ENCODE assay signal across 28 cellular contexts in the genomic region with DNA sequence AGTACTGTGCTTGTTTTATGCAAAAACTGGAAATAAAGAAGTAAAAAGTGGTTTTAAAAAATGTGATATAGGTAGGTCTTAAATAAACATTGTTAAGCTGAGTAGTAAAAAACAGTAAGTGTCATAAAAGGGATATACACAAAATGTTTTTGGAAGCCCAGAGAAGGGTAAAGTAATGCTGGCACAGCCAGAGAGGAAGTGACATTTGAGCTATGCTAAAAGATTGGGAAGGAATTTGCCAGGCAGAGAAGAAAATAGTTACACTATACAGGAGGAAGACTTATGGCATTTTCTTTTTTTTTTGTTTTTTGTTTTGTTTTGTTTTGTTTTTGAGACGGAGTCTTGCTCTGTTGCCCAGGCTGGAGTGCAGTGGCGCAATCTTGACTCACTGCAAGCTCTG.
"Had no signal": no experiment of that assay in that cellular context is flagged by ENCODE, and none has a peak within 500 bp of the region (broad histone marks: within the 10 kb centered on the region; RNA-seq: fewer than 3 reads in every experiment).

No MANE protein-coding gene starts in this region.

- H3K9me3 ChIP-seq: colonic mucosa, left ventricle myocardium inferior, lower lobe of right lung, pancreas, tibial artery, upper lobe of right lung, vagina had no signal

- H3K27me3 Mint-ChIP-seq: progenitor cell of endocrine pancreas had no signal

- H2AFZ ChIP-seq: hepatocyte, neural progenitor cell had no signal

- DNase-seq: colonic mucosa; dorsolateral prefrontal cortex; effector memory CD4-positive, alpha-beta T cell; foreskin melanocyte; head of caudate nucleus; left cardiac atrium; left ventricle myocardium inferior; lower lobe of right lung; midbrain; nucleus accumbens; pancreas; right cardiac atrium; stimulated activated CD4-positive, alpha-beta T cell treated with anti-CD3 and anti-CD28 coated beads, Interleukin-4, amount 100 ng/mL, for 1 hour; stimulated activated CD8-positive, alpha-beta memory T cell treated with anti-CD3 and anti-CD28 coated beads, Interleukin-4, amount 100 ng/mL, for 48 hours; stimulated activated naive CD8-positive, alpha-beta T cell treated with anti-CD3 and anti-CD28 coated beads, Interleukin-15, Interleukin-2, amounts not matched to agents 100 U/mL and 50 U/mL, for 24 hours; tibial artery; upper lobe of right lung had no signal

- H3K27me3 ChIP-seq: colonic mucosa, dorsolateral prefrontal cortex, hepatocyte, neural progenitor cell, pancreas, upper lobe of right lung, vagina had no signal

- H3K36me3 Mint-ChIP-seq: memory B cell; natural killer cell treated with Interleukin-12 subunit alpha and Interleukin-12 subunit beta and Interleukin-15 and Interleukin-18, amount 100 ng/mL, for 72 hours; neural progenitor cell; stimulated activated effector memory CD8-positive, alpha-beta T cell treated with anti-CD3 and anti-CD28 coated beads, Interleukin-12 subunit alpha, Interleukin-12 subunit beta, amount 100 ng/mL, for 72 hours had no signal

- H3K4me2 ChIP-seq: hepatocyte, neural progenitor cell, smooth muscle cell had no signal

- H3K9ac ChIP-seq: neural progenitor cell had no signal

- H3K79me2 ChIP-seq: hepatocyte had no signal

- ATAC-seq: esophagus mucosa; left cardiac atrium; lower lobe of right lung; natural killer cell treated with Interleukin-12 subunit alpha and Interleukin-12 subunit beta and Interleukin-15 and Interleukin-18, amount 100 ng/mL, for 72 hours; pancreas; right cardiac atrium; stimulated activated effector memory CD8-positive, alpha-beta T cell treated with anti-CD3 and anti-CD28 coated beads, Interleukin-12 subunit alpha, Interleukin-12 subunit beta, amount 100 ng/mL, for 72 hours; stimulated activated naive CD8-positive, alpha-beta T cell treated with anti-CD3 and anti-CD28 coated beads, Interleukin-15, Interleukin-2, amounts not matched to agents 100 U/mL and 50 U/mL, for 24 hours; upper lobe of right lung had no signal

- H3K4me1 ChIP-seq: colonic mucosa, left ventricle myocardium inferior, lower lobe of right lung, neural progenitor cell, pancreas, tibial artery, upper lobe of right lung, vagina had no signal

- H3K4me3 Mint-ChIP-seq: memory B cell; natural killer cell treated with Interleukin-12 subunit alpha and Interleukin-12 subunit beta and Interleukin-15 and Interleukin-18, amount 100 ng/mL, for 72 hours; neural progenitor cell; stimulated activated effector memory CD8-positive, alpha-beta T cell treated with anti-CD3 and anti-CD28 coated beads, Interleukin-12 subunit alpha, Interleukin-12 subunit beta, amount 100 ng/mL, for 72 hours had no signal

- H3K36me3 ChIP-seq: colonic mucosa, left ventricle myocardium inferior, lower lobe of right lung, neural progenitor cell, pancreas, tibial artery, upper lobe of right lung, vagina had no signal

- H3K27ac ChIP-seq: colonic mucosa, dorsolateral prefrontal cortex, hepatocyte, left ventricle myocardium inferior, lower lobe of right lung, neural progenitor cell, pancreas, tibial artery, upper lobe of right lung, vagina had no signal

- H3K27ac Mint-ChIP-seq: memory B cell; natural killer cell treated with Interleukin-12 subunit alpha and Interleukin-12 subunit beta and Interleukin-15 and Interleukin-18, amount 100 ng/mL, for 72 hours; neural progenitor cell; progenitor cell of endocrine pancreas; stimulated activated effector memory CD8-positive, alpha-beta T cell treated with anti-CD3 and anti-CD28 coated beads, Interleukin-12 subunit alpha, Interleukin-12 subunit beta, amount 100 ng/mL, for 72 hours had no signal

- H3K4me3 ChIP-seq: colonic mucosa, dorsolateral prefrontal cortex, hepatocyte, left ventricle myocardium inferior, lower lobe of right lung, neural progenitor cell, pancreas, smooth muscle cell, tibial artery, upper lobe of right lung, vagina had no signal

- FAIRE-seq: endometrium, kidney, pancreas had no signal

- H3K4me1 Mint-ChIP-seq: memory B cell; neural progenitor cell; stimulated activated effector memory CD8-positive, alpha-beta T cell treated with anti-CD3 and anti-CD28 coated beads, Interleukin-12 subunit alpha, Interleukin-12 subunit beta, amount 100 ng/mL, for 72 hours had no signal

- H3K9me3 Mint-ChIP-seq: memory B cell; natural killer cell treated with Interleukin-12 subunit alpha and Interleukin-12 subunit beta and Interleukin-15 and Interleukin-18, amount 100 ng/mL, for 72 hours; neural progenitor cell; stimulated activated effector memory CD8-positive, alpha-beta T cell treated with anti-CD3 and anti-CD28 coated beads, Interleukin-12 subunit alpha, Interleukin-12 subunit beta, amount 100 ng/mL, for 72 hours had no signal
